In genomic region chr11:122085264-122085663, GRCh38 we compare ENCODE assay signal across 13 cellular contexts. TPM values are rescaled to one million over a fixed set of nuclear protein-coding genes. Genes with fewer than 3 reads are reported as not detected.
DNase-seq lines count a peak whose midpoint lies in the region; ATAC-seq, FAIRE-seq and TF ChIP-seq lines count a peak whose summit lies in the region.
"Had no signal": no experiment of that assay in that cellular context is flagged by ENCODE, and none has a peak within 500 bp of the region (broad histone marks: within the 10 kb centered on the region; RNA-seq: fewer than 3 reads in every experiment).

No MANE protein-coding gene starts in this region.

- H3K27me3 ChIP-seq in heart left ventricle: no peaks in the 10 kb centered on the region

- TF ChIP-seq CTCF in brain (conservative IDR thresholded peaks at IDR 0.05) (no peak), heart left ventricle (IDR thresholded peaks at IDR 0.05) (no peak)

- no peak overlapping the region for H3K4me3 ChIP-seq in heart left ventricle
- H3K4me3 ChIP-seq in skeletal muscle cell (ENCODE audit: low read depth, low read length): no peak overlapping the region

- no peak for TF ChIP-seq POLR2A in H54 (IDR thresholded peaks at IDR 0.05; ENCODE audit: low read depth, low read length)
- no peak for TF ChIP-seq POLR2A in heart left ventricle (IDR thresholded peaks at IDR 0.05)

- ATAC-seq in heart left ventricle (peak; percentile 86 to 93 (median 90)), GM21360 (IDR thresholded peaks at IDR 0.05; ENCODE audit: unreplicated experiment) (no peak)

- H3K27ac Mint-ChIP-seq in brain: peak overlapping the region in 3 of 5 experiments; percentile 72 to 92 (median 84)
- no peak overlapping the region for H3K27ac Mint-ChIP-seq in activated T-helper 1 cell treated with anti-CD3 and anti-CD28 coated beads, Interleukin-12 subunit alpha, Interleukin-12 subunit beta, Interleukin-2, Interleukin-4 antibody, amounts not matched to agents 30 ng/mL and 10 ng/mL and 1 ng/mL, durations not matched to agents 14 hours and 24 hours and 36 hours

- H3K9me3 Mint-ChIP-seq in brain: no peaks in the 10 kb centered on the region
- no peaks in the 10 kb centered on the region for H3K9me3 Mint-ChIP-seq in activated T-helper 1 cell treated with anti-CD3 and anti-CD28 coated beads, Interleukin-12 subunit alpha, Interleukin-12 subunit beta, Interleukin-2, Interleukin-4 antibody, amounts not matched to agents 30 ng/mL and 10 ng/mL and 1 ng/mL, durations not matched to agents 14 hours and 24 hours and 36 hours

- WGBS in heart left ventricle, 4 donors: 14 to 26% (median 19%) methylated on average over 1 of the region's 1 CpG

- no peaks in the 10 kb centered on the region for H3K9me3 ChIP-seq in heart left ventricle

- H3K36me3 ChIP-seq in heart left ventricle: peaks cover 0 to 15% (median 0%) of the 10 kb centered on the region in 9 donors

- no peaks in the 10 kb centered on the region for H3K27me3 Mint-ChIP-seq in brain
- H3K27me3 Mint-ChIP-seq in activated T-helper 1 cell treated with anti-CD3 and anti-CD28 coated beads, Interleukin-12 subunit alpha, Interleukin-12 subunit beta, Interleukin-2, Interleukin-4 antibody, amounts not matched to agents 30 ng/mL and 10 ng/mL and 1 ng/mL, durations not matched to agents 14 hours and 24 hours and 36 hours (ENCODE audit: insufficient read depth): no peaks in the 10 kb centered on the region

- peak; percentile 81 for FAIRE-seq in H54 (lab: Jason Lieb, UNC)

- H3K4me3 Mint-ChIP-seq in brain: no peak overlapping the region
- H3K4me3 Mint-ChIP-seq in activated T-helper 1 cell treated with anti-CD3 and anti-CD28 coated beads, Interleukin-12 subunit alpha, Interleukin-12 subunit beta, Interleukin-2, Interleukin-4 antibody, amounts not matched to agents 30 ng/mL and 10 ng/mL and 1 ng/mL, durations not matched to agents 14 hours and 24 hours and 36 hours: no peak overlapping the region

- no peak for DNase-seq in H54 (ENCODE audit: insufficient read length, low spot score)
- DNase-seq in heart left ventricle: no peak
- peak; percentile 87 for DNase-seq in skeletal muscle cell (ENCODE audit: low read depth)
- no peak for DNase-seq in NCI-H146 (lab: John Stamatoyannopoulos, UW)
- no peak for DNase-seq in OCI-M1 (lab: John Stamatoyannopoulos, UW)
- no peak for DNase-seq in activated T-helper 1 cell treated with anti-CD3 and anti-CD28 coated beads, Interleukin-12 subunit alpha, Interleukin-12 subunit beta, Interleukin-2, Interleukin-4 antibody, amounts not matched to agents 30 ng/mL and 10 ng/mL and 1 ng/mL, durations not matched to agents 14 hours and 24 hours and 36 hours (ENCODE audit: low spot score)
- DNase-seq: anterior cingulate cortex, DMS 273 treated with DMSO at 0.1 percent for 48 hours, NCI-H446 treated with DMSO at 0.1 percent for 48 hours, trophoblast cell had no signal

- H3K4me1 ChIP-seq in heart left ventricle: peaks cover 0 to 37% (median 6%) of the 10 kb centered on the region in 12 donors

- peak overlapping the region; percentile 13 to 87 (median 55) for H3K27ac ChIP-seq in heart left ventricle

- H3K4me1 Mint-ChIP-seq in brain: peaks cover 70% of the 10 kb centered on the region
- no peaks in the 10 kb centered on the region for H3K4me1 Mint-ChIP-seq in activated T-helper 1 cell treated with anti-CD3 and anti-CD28 coated beads, Interleukin-12 subunit alpha, Interleukin-12 subunit beta, Interleukin-2, Interleukin-4 antibody, amounts not matched to agents 30 ng/mL and 10 ng/mL and 1 ng/mL, durations not matched to agents 14 hours and 24 hours and 36 hours (ENCODE audit: low read depth)

- intact Hi-C loops in heart left ventricle (cut with DNase I): loop anchor here in 1 of 10 donors (10.0 kb wide), 1 partner anchor 50 kb away; no protein-coding TSS in a partner anchor
- intact Hi-C loops in activated T-helper 1 cell treated with anti-CD3 and anti-CD28 coated beads, Interleukin-12 subunit alpha, Interleukin-12 subunit beta, Interleukin-2, Interleukin-4 antibody, amounts not matched to agents 30 ng/mL and 10 ng/mL and 1 ng/mL, durations not matched to agents 14 hours and 24 hours and 36 hours (cut with micrococcal nuclease): no loop called here

- peaks cover 43% of the 10 kb centered on the region for H3K36me3 Mint-ChIP-seq in brain
- H3K36me3 Mint-ChIP-seq in activated T-helper 1 cell treated with anti-CD3 and anti-CD28 coated beads, Interleukin-12 subunit alpha, Interleukin-12 subunit beta, Interleukin-2, Interleukin-4 antibody, amounts not matched to agents 30 ng/mL and 10 ng/mL and 1 ng/mL, durations not matched to agents 14 hours and 24 hours and 36 hours (ENCODE audit: low read depth): no peaks in the 10 kb centered on the region

RNA-seq across cellular contexts. Expression of gene BLID, which starts 30.8 kb away (rescaled TPM):
- polyA plus RNA-seq in brain (ENCODE audit: insufficient read depth, low read depth, low replicate concordance) (not detected), heart left ventricle (not detected)
- not detected for total RNA-seq in heart left ventricle
- not detected in 2 replicates for total RNA-seq in activated T-helper 1 cell treated with anti-CD3 and anti-CD28 coated beads, Interleukin-12 subunit alpha, Interleukin-12 subunit beta, Interleukin-2, Interleukin-4 antibody, amounts not matched to agents 30 ng/mL and 10 ng/mL and 1 ng/mL, durations not matched to agents 14 hours and 24 hours and 36 hours
- total RNA-seq: activated CD8-positive, alpha-beta memory T cell treated with anti-CD3 and anti-CD28 coated beads for 36 hours had no signal
